Comparison of ENCODE assay signal across 30 cellular contexts in the genomic region with DNA sequence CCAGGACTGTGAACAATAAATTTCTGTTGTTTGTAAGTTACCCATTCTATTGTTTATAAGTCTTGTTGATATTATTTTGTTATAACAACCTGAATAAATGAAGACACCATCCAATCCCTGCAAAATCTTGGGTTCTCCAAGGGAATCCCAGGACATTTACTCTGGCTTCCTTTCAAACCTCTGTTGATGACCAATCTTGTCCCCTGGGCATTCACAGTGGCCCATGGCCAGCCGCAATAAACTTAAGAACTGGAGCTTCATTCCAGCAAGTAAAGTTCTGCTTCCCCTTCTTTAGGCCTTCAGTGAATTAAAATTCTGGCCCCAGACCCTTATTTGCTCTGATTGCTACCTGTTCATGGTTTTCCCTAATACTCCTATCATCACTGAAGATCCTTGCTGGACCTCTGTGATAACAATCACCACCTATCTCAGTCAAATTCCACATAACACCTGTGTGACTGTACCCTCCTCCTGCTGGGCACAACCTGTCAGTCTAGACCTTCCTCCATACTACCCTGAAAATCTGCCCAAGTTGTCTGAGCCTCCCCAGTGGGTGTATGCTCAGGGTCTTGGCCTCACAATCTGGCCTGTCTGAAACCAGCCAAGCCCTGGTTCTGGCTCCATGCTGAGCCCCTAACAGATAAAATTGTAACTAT.
A peak's percentile ranks its signal among the peaks of the same experiment; 100 is the strongest.
DNase-seq lines count a peak whose midpoint lies in the region; ATAC-seq and TF ChIP-seq lines count a peak whose summit lies in the region.
"Had no signal": no experiment of that assay in that cellular context is flagged by ENCODE, and none has a peak within 500 bp of the region (broad histone marks: within the 10 kb centered on the region; RNA-seq: fewer than 3 reads in every experiment).

No MANE protein-coding gene starts in this region.

- H3K9me3 ChIP-seq in smooth muscle cell (replicated peaks; ENCODE audit: low read depth): no peaks in the 10 kb centered on the region
- H3K9me3 ChIP-seq: body of pancreas, Caco-2, neutrophil, prostate gland had no signal

- no peak overlapping the region for H3K9ac ChIP-seq in smooth muscle cell (ENCODE audit: low read depth)

- H3K27ac Mint-ChIP-seq in effector memory CD8-positive, alpha-beta T cell: no peak overlapping the region
- H3K27ac Mint-ChIP-seq: activated CD8-positive, alpha-beta T cell treated with anti-CD3 and anti-CD28 coated beads, Interleukin-2, amount 10 ng/mL, durations not matched to agents 7 days and 5 days; activated naive CD4-positive, alpha-beta T cell treated with anti-CD3 and anti-CD28 coated beads for 36 hours; CD14-positive monocyte; IgD-negative memory B cell; mesothelial cell of epicardium; T-helper 17 cell had no signal

- no peak overlapping the region for H3K4me3 Mint-ChIP-seq in effector memory CD8-positive, alpha-beta T cell
- H3K4me3 Mint-ChIP-seq: activated CD8-positive, alpha-beta T cell treated with anti-CD3 and anti-CD28 coated beads, Interleukin-2, amount 10 ng/mL, durations not matched to agents 7 days and 5 days; activated naive CD4-positive, alpha-beta T cell treated with anti-CD3 and anti-CD28 coated beads for 36 hours; CD14-positive monocyte; mesothelial cell of epicardium; T-helper 17 cell had no signal

- H3K9me3 Mint-ChIP-seq in effector memory CD8-positive, alpha-beta T cell: peaks cover 6 to 9% of the 10 kb centered on the region in 2 donors

- H3K27me3 Mint-ChIP-seq in effector memory CD8-positive, alpha-beta T cell: peaks cover 0 to 6% of the 10 kb centered on the region in 2 donors
- H3K27me3 Mint-ChIP-seq: IgD-negative memory B cell, T-helper 17 cell had no signal

- DNase-seq in NCI-H1694 (lab: John Stamatoyannopoulos, UW) (peak; percentile 24), NCI-H1694 treated with DMSO at 0.1 percent for 48 hours (lab: John Stamatoyannopoulos, UW) (no peak), fibroblast of mammary gland (ENCODE audit: low read depth) (peak; percentile 46), smooth muscle cell (lab: John Stamatoyannopoulos, UW; ENCODE audit: unreplicated experiment) (no peak), NCI-H146 treated with DMSO at 0.1 percent for 48 hours (lab: John Stamatoyannopoulos, UW; ENCODE audit: unreplicated experiment) (no peak), NCI-H1092 treated with DMSO at 0.1 percent for 48 hours (lab: John Stamatoyannopoulos, UW) (no peak)
- DNase-seq in effector memory CD8-positive, alpha-beta T cell: no peak
- DNase-seq: 8988T; activated CD4-positive, alpha-beta T cell treated with anti-CD3 and anti-CD28 coated beads for 1 hour; activated CD8-positive, alpha-beta T cell treated with anti-CD3 and anti-CD28 coated beads, Interleukin-2, amount 10 ng/mL, durations not matched to agents 7 days and 5 days; activated naive CD4-positive, alpha-beta T cell treated with anti-CD3 and anti-CD28 coated beads for 36 hours; Caco-2; DMS79 treated with DMSO at 0.1 percent for 48 hours; effector CD4-positive, alpha-beta T cell; head of caudate nucleus; kidney; NCI-H187 treated with DMSO at 0.1 percent for 48 hours; NCI-H526; NK-92 treated with Interleukin-12 subunit alpha and Interleukin-12 subunit beta, amount 100 ng/mL, for 24 hours; stimulated activated naive CD4-positive, alpha-beta T cell; T-helper 17 cell had no signal

- no peaks in the 10 kb centered on the region for H4K20me1 ChIP-seq in smooth muscle cell (ENCODE audit: low read depth)

- H3K4me1 Mint-ChIP-seq in effector memory CD8-positive, alpha-beta T cell (ENCODE audit: low read depth in 2 of 2): no peaks in the 10 kb centered on the region
- H3K4me1 Mint-ChIP-seq: CD14-positive monocyte, IgD-negative memory B cell, mesothelial cell of epicardium, T-helper 17 cell had no signal

- no peak overlapping the region for H3K4me2 ChIP-seq in smooth muscle cell

- H2AFZ ChIP-seq in smooth muscle cell (ENCODE audit: low read depth): no peak overlapping the region

- H3K79me2 ChIP-seq in smooth muscle cell (ENCODE audit: low read depth): no peaks in the 10 kb centered on the region

- no peaks in the 10 kb centered on the region for H3K36me3 ChIP-seq in smooth muscle cell (ENCODE audit: low read depth)
- H3K36me3 ChIP-seq: neutrophil, prostate gland had no signal

- 100% methylated on average over 1 of the region's 1 CpG for WGBS in smooth muscle cell (ENCODE audit: low lambda C conversion rate)

- H3K27ac ChIP-seq in angular gyrus (ENCODE audit: low read depth, low read length) (peak overlapping the region; percentile 10), smooth muscle cell (ENCODE audit: low read depth) (peak overlapping the region; percentile 36)
- H3K27ac ChIP-seq: body of pancreas, epithelial cell of prostate, neutrophil, prostate gland had no signal

- no peaks in the 10 kb centered on the region for H3K36me3 Mint-ChIP-seq in effector memory CD8-positive, alpha-beta T cell (ENCODE audit: insufficient read depth)
- H3K36me3 Mint-ChIP-seq: CD14-positive monocyte, IgD-negative memory B cell had no signal

- ATAC-seq in effector memory CD8-positive, alpha-beta T cell (replicated peaks): no peak
- ATAC-seq: activated CD8-positive, alpha-beta T cell treated with anti-CD3 and anti-CD28 coated beads, Interleukin-2, amount 10 ng/mL, durations not matched to agents 7 days and 5 days; Right ventricle myocardium inferior; T-helper 17 cell had no signal

- peaks cover 18% of the 10 kb centered on the region for H3K4me1 ChIP-seq in smooth muscle cell (ENCODE audit: low read depth)
- H3K4me1 ChIP-seq: Caco-2, prostate gland had no signal

- TF ChIP-seq CTCF in fibroblast of mammary gland (conservative IDR thresholded peaks at IDR 0.05; ENCODE audit: control insufficient read depth, insufficient read depth, low read depth, low read length) (no peak), smooth muscle cell (IDR thresholded peaks at IDR 0.05; ENCODE audit: borderline replicate concordance, insufficient read depth, poor library complexity, severe bottlenecking) (no peak)

- H3K27me3 ChIP-seq in smooth muscle cell (ENCODE audit: low read depth): no peaks in the 10 kb centered on the region
- H3K27me3 ChIP-seq: body of pancreas, neutrophil had no signal

- H3F3A ChIP-seq in smooth muscle cell (ENCODE audit: low read depth): no peaks in the 10 kb centered on the region

- H3K4me3 ChIP-seq in fibroblast of mammary gland (ENCODE audit: control insufficient read depth, low read depth, low read length): no peak overlapping the region
- H3K4me3 ChIP-seq in smooth muscle cell: no peak overlapping the region
- H3K4me3 ChIP-seq: body of pancreas, prostate gland had no signal

Comparison
In these comparisons a context has a peak if more than half of its experiments do, and no peak if none do; other contexts are left out.
1. DNase-seq: peak in NCI-H1694 (single experiment) and fibroblast of mammary gland (single experiment); none in NCI-H1694 treated with DMSO at 0.1 percent for 48 hours (single experiment), smooth muscle cell (single experiment), NCI-H146 treated with DMSO at 0.1 percent for 48 hours (single experiment), effector memory CD8-positive, alpha-beta T cell (0 of 3) and NCI-H1092 treated with DMSO at 0.1 percent for 48 hours (single experiment).